ENCODE assay signal across 1 cellular context in the genomic region with DNA sequence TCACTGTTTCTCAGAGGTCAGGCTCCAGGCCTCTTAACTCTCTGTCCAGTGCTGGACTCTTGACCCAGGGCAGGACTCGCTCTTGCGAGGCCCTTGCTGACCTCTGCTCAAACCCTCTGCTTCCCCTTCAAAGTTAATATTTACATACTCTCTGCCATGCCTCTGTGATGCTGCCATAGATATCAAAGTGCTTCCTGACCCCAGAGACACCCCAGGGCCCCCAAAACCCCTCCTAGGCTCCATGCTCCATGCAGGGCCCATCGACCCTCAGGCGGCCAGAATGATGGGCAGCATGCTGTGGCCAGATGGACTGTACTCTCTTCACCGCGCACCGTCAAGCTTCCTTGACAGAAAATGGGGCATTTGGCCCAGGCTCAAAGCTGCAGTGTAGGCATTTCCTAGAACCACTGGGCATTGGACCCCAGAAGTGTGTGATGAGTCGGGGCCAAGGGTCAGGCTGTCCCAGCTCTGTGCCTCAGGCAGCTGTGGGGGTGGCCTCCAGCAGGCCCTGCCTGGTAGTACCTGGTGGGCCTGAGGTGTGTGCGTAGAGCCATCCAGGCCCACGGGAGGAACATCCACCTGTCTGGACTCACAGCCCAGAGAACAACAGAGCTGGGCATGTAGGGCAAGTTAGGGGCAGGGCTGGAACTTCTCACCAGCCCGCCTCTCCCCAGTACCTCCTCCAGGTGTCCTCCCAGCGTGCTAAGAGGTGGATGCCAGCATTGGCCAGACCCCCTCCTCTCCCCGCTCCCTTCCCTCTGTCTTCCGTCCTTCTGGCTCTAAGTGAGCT.
TF ChIP-seq lines count a peak whose summit lies in the region.

No MANE protein-coding gene starts in this region.

TF ChIP-seq in HepG2, 621 proteins besides CTCF, POLR2A, EP300 and RAD21 (continued from another document and continues in another):
- TF ChIP-seq ZNF207 (IDR thresholded peaks at IDR 0.05; ENCODE audit: borderline replicate concordance) = no peak
- TF ChIP-seq, protein P1, sequence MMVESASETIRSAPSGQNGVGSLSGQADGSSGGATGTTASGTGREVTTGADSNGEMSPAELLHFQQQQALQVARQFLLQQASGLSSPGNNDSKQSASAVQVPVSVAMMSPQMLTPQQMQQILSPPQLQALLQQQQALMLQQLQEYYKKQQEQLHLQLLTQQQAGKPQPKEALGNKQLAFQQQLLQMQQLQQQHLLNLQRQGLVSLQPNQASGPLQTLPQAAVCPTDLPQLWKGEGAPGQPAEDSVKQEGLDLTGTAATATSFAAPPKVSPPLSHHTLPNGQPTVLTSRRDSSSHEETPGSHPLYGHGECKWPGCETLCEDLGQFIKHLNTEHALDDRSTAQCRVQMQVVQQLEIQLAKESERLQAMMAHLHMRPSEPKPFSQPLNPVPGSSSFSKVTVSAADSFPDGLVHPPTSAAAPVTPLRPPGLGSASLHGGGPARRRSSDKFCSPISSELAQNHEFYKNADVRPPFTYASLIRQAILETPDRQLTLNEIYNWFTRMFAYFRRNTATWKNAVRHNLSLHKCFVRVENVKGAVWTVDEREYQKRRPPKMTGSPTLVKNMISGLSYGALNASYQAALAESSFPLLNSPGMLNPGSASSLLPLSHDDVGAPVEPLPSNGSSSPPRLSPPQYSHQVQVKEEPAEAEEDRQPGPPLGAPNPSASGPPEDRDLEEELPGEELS (CRISPR knock-in tag; IDR thresholded peaks at IDR 0.05) = peak; percentile 74
- no peak for TF ChIP-seq TEAD2 (CRISPR knock-in tag; IDR thresholded peaks at IDR 0.05)
- no peak for TF ChIP-seq SMC3 (IDR thresholded peaks at IDR 0.05; ENCODE audit: low read length)
- TF ChIP-seq, protein P2, sequence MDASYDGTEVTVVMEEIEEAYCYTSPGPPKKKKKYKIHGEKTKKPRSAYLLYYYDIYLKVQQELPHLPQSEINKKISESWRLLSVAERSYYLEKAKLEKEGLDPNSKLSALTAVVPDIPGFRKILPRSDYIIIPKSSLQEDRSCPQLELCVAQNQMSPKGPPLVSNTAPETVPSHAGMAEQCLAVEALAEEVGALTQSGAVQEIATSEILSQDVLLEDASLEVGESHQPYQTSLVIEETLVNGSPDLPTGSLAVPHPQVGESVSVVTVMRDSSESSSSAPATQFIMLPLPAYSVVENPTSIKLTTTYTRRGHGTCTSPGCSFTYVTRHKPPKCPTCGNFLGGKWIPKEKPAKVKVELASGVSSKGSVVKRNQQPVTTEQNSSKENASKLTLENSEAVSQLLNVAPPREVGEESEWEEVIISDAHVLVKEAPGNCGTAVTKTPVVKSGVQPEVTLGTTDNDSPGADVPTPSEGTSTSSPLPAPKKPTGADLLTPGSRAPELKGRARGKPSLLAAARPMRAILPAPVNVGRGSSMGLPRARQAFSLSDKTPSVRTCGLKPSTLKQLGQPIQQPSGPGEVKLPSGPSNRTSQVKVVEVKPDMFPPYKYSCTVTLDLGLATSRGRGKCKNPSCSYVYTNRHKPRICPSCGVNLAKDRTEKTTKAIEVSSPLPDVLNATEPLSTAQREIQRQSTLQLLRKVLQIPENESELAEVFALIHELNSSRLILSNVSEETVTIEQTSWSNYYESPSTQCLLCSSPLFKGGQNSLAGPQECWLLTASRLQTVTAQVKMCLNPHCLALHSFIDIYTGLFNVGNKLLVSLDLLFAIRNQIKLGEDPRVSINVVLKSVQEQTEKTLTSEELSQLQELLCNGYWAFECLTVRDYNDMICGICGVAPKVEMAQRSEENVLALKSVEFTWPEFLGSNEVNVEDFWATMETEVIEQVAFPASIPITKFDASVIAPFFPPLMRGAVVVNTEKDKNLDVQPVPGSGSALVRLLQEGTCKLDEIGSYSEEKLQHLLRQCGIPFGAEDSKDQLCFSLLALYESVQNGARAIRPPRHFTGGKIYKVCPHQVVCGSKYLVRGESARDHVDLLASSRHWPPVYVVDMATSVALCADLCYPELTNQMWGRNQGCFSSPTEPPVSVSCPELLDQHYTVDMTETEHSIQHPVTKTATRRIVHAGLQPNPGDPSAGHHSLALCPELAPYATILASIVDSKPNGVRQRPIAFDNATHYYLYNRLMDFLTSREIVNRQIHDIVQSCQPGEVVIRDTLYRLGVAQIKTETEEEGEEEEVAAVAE (CRISPR knock-in tag; IDR thresholded peaks at IDR 0.05; ENCODE audit: borderline replicate concordance) = no peak
- no peak; the same call in 1 of the 2 replicates for TF ChIP-seq ZNF136 (CRISPR knock-in tag; IDR thresholded peaks at IDR 0.05; ENCODE audit: low read depth)
- TF ChIP-seq BHLHE40 (IDR thresholded peaks at IDR 0.05; ENCODE audit: low read length) = no peak
- TF ChIP-seq CHCHD3 (CRISPR knock-in tag; IDR thresholded peaks at IDR 0.05) = 0 out of 2 replicates have a peak, but pooled peaks have one; percentile 29
- TF ChIP-seq TP53 (CRISPR knock-in tag; conservative IDR thresholded peaks at IDR 0.05) = peak; percentile 19; the same call in 1 of the 2 replicates
- TF ChIP-seq SIX4 (CRISPR knock-in tag; IDR thresholded peaks at IDR 0.05) = 0 out of 2 replicates have a peak, but pooled peaks have one; percentile 8
- no peak for TF ChIP-seq ZC3H13 (CRISPR knock-in tag; IDR thresholded peaks at IDR 0.05)
- no peak for TF ChIP-seq ZNF34 (CRISPR knock-in tag; IDR thresholded peaks at IDR 0.05; ENCODE audit: borderline replicate concordance)
- no peak; the same call in 1 of the 2 replicates for TF ChIP-seq ZNF383 (CRISPR knock-in tag; IDR thresholded peaks at IDR 0.05; ENCODE audit: borderline replicate concordance)
- peak; percentile 92 for TF ChIP-seq MED8 (CRISPR knock-in tag; IDR thresholded peaks at IDR 0.05; ENCODE audit: insufficient replicate concordance)
- peak; percentile 88 for TF ChIP-seq PPARG (CRISPR knock-in tag; conservative IDR thresholded peaks at IDR 0.05)
- TF ChIP-seq MYNN (CRISPR knock-in tag; IDR thresholded peaks at IDR 0.05; ENCODE audit: low read depth) = peak; percentile 2; the same call in 1 of the 2 replicates
- peak; percentile 67; the same call in 1 of the 2 replicates for TF ChIP-seq ZNF235 (CRISPR knock-in tag; IDR thresholded peaks at IDR 0.05; ENCODE audit: borderline replicate concordance)
- TF ChIP-seq, protein P3, sequence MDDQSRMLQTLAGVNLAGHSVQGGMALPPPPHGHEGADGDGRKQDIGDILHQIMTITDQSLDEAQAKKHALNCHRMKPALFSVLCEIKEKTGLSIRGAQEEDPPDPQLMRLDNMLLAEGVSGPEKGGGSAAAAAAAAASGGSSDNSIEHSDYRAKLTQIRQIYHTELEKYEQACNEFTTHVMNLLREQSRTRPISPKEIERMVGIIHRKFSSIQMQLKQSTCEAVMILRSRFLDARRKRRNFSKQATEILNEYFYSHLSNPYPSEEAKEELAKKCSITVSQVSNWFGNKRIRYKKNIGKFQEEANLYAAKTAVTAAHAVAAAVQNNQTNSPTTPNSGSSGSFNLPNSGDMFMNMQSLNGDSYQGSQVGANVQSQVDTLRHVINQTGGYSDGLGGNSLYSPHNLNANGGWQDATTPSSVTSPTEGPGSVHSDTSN (CRISPR knock-in tag; IDR thresholded peaks at IDR 0.05; ENCODE audit: borderline replicate concordance) = no peak
- no peak for TF ChIP-seq ZNF773 (CRISPR knock-in tag; IDR thresholded peaks at IDR 0.05; ENCODE audit: borderline replicate concordance)
- peak; percentile 91 for TF ChIP-seq NCOA2 (CRISPR knock-in tag; IDR thresholded peaks at IDR 0.05)
- TF ChIP-seq, protein P4, sequence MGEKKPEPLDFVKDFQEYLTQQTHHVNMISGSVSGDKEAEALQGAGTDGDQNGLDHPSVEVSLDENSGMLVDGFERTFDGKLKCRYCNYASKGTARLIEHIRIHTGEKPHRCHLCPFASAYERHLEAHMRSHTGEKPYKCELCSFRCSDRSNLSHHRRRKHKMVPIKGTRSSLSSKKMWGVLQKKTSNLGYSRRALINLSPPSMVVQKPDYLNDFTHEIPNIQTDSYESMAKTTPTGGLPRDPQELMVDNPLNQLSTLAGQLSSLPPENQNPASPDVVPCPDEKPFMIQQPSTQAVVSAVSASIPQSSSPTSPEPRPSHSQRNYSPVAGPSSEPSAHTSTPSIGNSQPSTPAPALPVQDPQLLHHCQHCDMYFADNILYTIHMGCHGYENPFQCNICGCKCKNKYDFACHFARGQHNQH (CRISPR knock-in tag; IDR thresholded peaks at IDR 0.05) = peak; percentile 91
- 0 out of 2 replicates have a peak, but pooled peaks have one; percentile 33 for TF ChIP-seq AHR (CRISPR knock-in tag; IDR thresholded peaks at IDR 0.05)
- no peak for TF ChIP-seq ZNF335 (CRISPR knock-in tag; IDR thresholded peaks at IDR 0.05)
- peak; percentile 96 for TF ChIP-seq ASH2L (IDR thresholded peaks at IDR 0.05; ENCODE audit: insufficient read length, low read depth, low read length)
- TF ChIP-seq, protein P5, sequence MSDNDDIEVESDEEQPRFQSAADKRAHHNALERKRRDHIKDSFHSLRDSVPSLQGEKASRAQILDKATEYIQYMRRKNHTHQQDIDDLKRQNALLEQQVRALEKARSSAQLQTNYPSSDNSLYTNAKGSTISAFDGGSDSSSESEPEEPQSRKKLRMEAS (IDR thresholded peaks at IDR 0.05) = no peak
- TF ChIP-seq NFKBIZ (CRISPR knock-in tag; IDR thresholded peaks at IDR 0.05) = no peak
- TF ChIP-seq MATR3 (CRISPR knock-in tag; IDR thresholded peaks at IDR 0.05) = no peak
- no peak for TF ChIP-seq FOSL1 (CRISPR knock-in tag; IDR thresholded peaks at IDR 0.05; ENCODE audit: borderline replicate concordance)
- no peak for TF ChIP-seq ZNF557 (CRISPR knock-in tag; IDR thresholded peaks at IDR 0.05)
- peak; percentile 82; the same call in 1 of the 2 replicates for TF ChIP-seq ISL2 (CRISPR knock-in tag; IDR thresholded peaks at IDR 0.05)
- no peak for TF ChIP-seq ZNF263 (CRISPR knock-in tag; IDR thresholded peaks at IDR 0.05)
- TF ChIP-seq, protein P6, sequence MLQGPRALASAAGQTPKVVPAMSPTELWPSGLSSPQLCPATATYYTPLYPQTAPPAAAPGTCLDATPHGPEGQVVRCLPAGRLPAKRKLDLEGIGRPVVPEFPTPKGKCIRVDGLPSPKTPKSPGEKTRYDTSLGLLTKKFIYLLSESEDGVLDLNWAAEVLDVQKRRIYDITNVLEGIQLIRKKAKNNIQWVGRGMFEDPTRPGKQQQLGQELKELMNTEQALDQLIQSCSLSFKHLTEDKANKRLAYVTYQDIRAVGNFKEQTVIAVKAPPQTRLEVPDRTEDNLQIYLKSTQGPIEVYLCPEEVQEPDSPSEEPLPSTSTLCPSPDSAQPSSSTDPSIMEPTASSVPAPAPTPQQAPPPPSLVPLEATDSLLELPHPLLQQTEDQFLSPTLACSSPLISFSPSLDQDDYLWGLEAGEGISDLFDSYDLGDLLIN (CRISPR knock-in tag; IDR thresholded peaks at IDR 0.05; ENCODE audit: borderline replicate concordance) = no peak
- TF ChIP-seq, protein P7, sequence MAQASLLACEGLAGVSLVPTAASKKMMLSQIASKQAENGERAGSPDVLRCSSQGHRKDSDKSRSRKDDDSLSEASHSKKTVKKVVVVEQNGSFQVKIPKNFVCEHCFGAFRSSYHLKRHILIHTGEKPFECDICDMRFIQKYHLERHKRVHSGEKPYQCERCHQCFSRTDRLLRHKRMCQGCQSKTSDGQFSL (CRISPR knock-in tag; IDR thresholded peaks at IDR 0.05) = peak; percentile 70; the same call in 1 of the 2 replicates
- no peak for TF ChIP-seq ZNF260 (CRISPR knock-in tag; IDR thresholded peaks at IDR 0.05; ENCODE audit: borderline replicate concordance, low read depth)
- no peak for TF ChIP-seq SIN3B (IDR thresholded peaks at IDR 0.05; ENCODE audit: low read length)
- no peak for TF ChIP-seq TCF12 (IDR thresholded peaks at IDR 0.05)
- peak; percentile 93 for TF ChIP-seq TCF12 (CRISPR knock-in tag; IDR thresholded peaks at IDR 0.05)
- TF ChIP-seq ELF3 (CRISPR knock-in tag; IDR thresholded peaks at IDR 0.05) = peak; percentile 92
- TF ChIP-seq, protein P8, sequence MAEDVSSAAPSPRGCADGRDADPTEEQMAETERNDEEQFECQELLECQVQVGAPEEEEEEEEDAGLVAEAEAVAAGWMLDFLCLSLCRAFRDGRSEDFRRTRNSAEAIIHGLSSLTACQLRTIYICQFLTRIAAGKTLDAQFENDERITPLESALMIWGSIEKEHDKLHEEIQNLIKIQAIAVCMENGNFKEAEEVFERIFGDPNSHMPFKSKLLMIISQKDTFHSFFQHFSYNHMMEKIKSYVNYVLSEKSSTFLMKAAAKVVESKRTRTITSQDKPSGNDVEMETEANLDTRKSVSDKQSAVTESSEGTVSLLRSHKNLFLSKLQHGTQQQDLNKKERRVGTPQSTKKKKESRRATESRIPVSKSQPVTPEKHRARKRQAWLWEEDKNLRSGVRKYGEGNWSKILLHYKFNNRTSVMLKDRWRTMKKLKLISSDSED (CRISPR knock-in tag; IDR thresholded peaks at IDR 0.05) = no peak; the same call in 1 of the 2 replicates
- TF ChIP-seq, protein P9, sequence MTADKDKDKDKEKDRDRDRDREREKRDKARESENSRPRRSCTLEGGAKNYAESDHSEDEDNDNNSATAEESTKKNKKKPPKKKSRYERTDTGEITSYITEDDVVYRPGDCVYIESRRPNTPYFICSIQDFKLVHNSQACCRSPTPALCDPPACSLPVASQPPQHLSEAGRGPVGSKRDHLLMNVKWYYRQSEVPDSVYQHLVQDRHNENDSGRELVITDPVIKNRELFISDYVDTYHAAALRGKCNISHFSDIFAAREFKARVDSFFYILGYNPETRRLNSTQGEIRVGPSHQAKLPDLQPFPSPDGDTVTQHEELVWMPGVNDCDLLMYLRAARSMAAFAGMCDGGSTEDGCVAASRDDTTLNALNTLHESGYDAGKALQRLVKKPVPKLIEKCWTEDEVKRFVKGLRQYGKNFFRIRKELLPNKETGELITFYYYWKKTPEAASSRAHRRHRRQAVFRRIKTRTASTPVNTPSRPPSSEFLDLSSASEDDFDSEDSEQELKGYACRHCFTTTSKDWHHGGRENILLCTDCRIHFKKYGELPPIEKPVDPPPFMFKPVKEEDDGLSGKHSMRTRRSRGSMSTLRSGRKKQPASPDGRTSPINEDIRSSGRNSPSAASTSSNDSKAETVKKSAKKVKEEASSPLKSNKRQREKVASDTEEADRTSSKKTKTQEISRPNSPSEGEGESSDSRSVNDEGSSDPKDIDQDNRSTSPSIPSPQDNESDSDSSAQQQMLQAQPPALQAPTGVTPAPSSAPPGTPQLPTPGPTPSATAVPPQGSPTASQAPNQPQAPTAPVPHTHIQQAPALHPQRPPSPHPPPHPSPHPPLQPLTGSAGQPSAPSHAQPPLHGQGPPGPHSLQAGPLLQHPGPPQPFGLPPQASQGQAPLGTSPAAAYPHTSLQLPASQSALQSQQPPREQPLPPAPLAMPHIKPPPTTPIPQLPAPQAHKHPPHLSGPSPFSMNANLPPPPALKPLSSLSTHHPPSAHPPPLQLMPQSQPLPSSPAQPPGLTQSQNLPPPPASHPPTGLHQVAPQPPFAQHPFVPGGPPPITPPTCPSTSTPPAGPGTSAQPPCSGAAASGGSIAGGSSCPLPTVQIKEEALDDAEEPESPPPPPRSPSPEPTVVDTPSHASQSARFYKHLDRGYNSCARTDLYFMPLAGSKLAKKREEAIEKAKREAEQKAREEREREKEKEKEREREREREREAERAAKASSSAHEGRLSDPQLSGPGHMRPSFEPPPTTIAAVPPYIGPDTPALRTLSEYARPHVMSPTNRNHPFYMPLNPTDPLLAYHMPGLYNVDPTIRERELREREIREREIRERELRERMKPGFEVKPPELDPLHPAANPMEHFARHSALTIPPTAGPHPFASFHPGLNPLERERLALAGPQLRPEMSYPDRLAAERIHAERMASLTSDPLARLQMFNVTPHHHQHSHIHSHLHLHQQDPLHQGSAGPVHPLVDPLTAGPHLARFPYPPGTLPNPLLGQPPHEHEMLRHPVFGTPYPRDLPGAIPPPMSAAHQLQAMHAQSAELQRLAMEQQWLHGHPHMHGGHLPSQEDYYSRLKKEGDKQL (CRISPR knock-in tag; IDR thresholded peaks at IDR 0.05; ENCODE audit: low read depth) = peak; percentile 45; the same call in 1 of the 2 replicates
- TF ChIP-seq ZNF205 (CRISPR knock-in tag; IDR thresholded peaks at IDR 0.05) = peak; percentile 56; the same call in 1 of the 2 replicates
- TF ChIP-seq FOXJ3 (CRISPR knock-in tag; IDR thresholded peaks at IDR 0.05; ENCODE audit: borderline replicate concordance) = peak; percentile 77; the same call in 1 of the 2 replicates
- TF ChIP-seq ZBTB7B (CRISPR knock-in tag; IDR thresholded peaks at IDR 0.05) = peak; percentile 100
- TF ChIP-seq AKAP8 (CRISPR knock-in tag; IDR thresholded peaks at IDR 0.05) = 0 out of 2 replicates have a peak, but pooled peaks have one; percentile 52
- TF ChIP-seq MIER2 (CRISPR knock-in tag; IDR thresholded peaks at IDR 0.05) = 0 out of 2 replicates have a peak, but pooled peaks have one; percentile 32
